11 cellular contexts compared by ENCODE assay signal in the genomic region with DNA sequence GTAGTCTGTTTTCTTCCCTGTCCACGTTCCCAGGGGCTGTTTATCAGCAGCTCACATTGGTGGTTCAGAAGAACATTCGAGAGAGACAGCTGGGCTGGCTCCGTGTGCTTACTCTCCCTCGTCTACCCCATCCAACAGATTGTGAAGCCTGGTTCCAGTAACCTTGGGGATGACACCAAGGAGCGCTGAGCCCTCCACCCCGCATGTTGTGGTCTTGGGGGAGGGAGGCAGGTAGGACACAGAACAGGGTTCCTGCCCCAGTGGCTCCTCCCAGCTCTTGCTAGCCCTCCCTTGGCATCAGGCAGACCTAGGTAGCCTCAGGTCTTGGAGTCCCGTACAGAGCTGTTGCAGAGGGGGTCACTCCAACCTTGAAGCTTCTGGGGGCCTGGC. TPM values are rescaled to one million over a fixed set of nuclear protein-coding genes. Genes with fewer than 3 reads are reported as not detected.
DNase-seq lines count a peak whose midpoint lies in the region; ATAC-seq, FAIRE-seq and TF ChIP-seq lines count a peak whose summit lies in the region.
"Had no signal": no experiment of that assay in that cellular context is flagged by ENCODE, and none has a peak within 500 bp of the region (broad histone marks: within the 10 kb centered on the region; RNA-seq: fewer than 3 reads in every experiment).

No MANE protein-coding gene starts in this region.

- CTCF ChIA-PET in CD4-positive, alpha-beta T cell (lab: Charles Lee): interaction anchor here (1.6 to 3.8 kb wide), 3 partner anchors 75 to 145 kb away, joined by 5 to 12 read pairs (median 6); no protein-coding TSS in a partner anchor

- no peak overlapping the region for H4K8ac ChIP-seq in mesendoderm (ENCODE audit: low read depth, low read length)

- H3K9me3 ChIP-seq in CD4-positive, alpha-beta T cell (ENCODE audit: control insufficient read depth, low read length): no peaks in the 10 kb centered on the region
- no peaks in the 10 kb centered on the region for H3K9me3 ChIP-seq in body of pancreas

- H3K56ac ChIP-seq in mesendoderm (ENCODE audit: low read length): no peak overlapping the region

- 34 to 42% methylated on average over 4 to 7 of the region's 7 CpGs for WGBS in body of pancreas, 2 donors
- no CpG with 5 or more reads among the region's 7 CpGs for WGBS in mesendoderm (ENCODE audit: extremely low coverage, insufficient coverage, low lambda C conversion rate)

- no peak overlapping the region for H2BK120ac ChIP-seq in mesendoderm (ENCODE audit: low read depth, low read length)

- ATAC-seq in CD4-positive, alpha-beta T cell (ENCODE audit: poor library complexity): no peak
- ATAC-seq in body of pancreas (no peak), natural killer cell (no peak), GM18517 (IDR thresholded peaks at IDR 0.05; ENCODE audit: unreplicated experiment) (no peak), GM19328 (IDR thresholded peaks at IDR 0.05; ENCODE audit: unreplicated experiment) (no peak)
- ATAC-seq: K562 had no signal

- H3K4me3 ChIP-seq in body of pancreas (no peak overlapping the region), mesendoderm (ENCODE audit: low read length) (no peak overlapping the region)
- H3K4me3 ChIP-seq: K562 had no signal

- TF ChIP-seq POLR2A in body of pancreas (IDR thresholded peaks at IDR 0.05): no peak
- TF ChIP-seq POLR2A in H54 (IDR thresholded peaks at IDR 0.05; ENCODE audit: low read depth, low read length): no peak

- H3K9me3 Mint-ChIP-seq in CD4-positive, alpha-beta T cell: no peaks in the 10 kb centered on the region
- no peaks in the 10 kb centered on the region for H3K9me3 Mint-ChIP-seq in natural killer cell

- DNase-seq in CD4-positive, alpha-beta T cell: no peak
- DNase-seq in KBM-7 (peak; percentile 62), body of pancreas (no peak), natural killer cell (no peak), H54 (ENCODE audit: insufficient read length, low spot score) (no peak), mesendoderm (no peak)
- DNase-seq: NK-92 treated with Interleukin-12 subunit alpha and Interleukin-12 subunit beta, amount 100 ng/mL, for 24 hours had no signal

- H3K4me1 ChIP-seq in body of pancreas: peaks cover 100% of the 10 kb centered on the region
- peaks cover 13% of the 10 kb centered on the region for H3K4me1 ChIP-seq in mesendoderm (ENCODE audit: control insufficient read depth, low read depth, low read length)

- peaks cover 29% of the 10 kb centered on the region for H3K79me1 ChIP-seq in mesendoderm (ENCODE audit: low read length)

- intact Hi-C loops in CD4-positive, alpha-beta T cell (cut with DNase I, micrococcal nuclease): loop anchor here (2.0 to 5.0 kb wide), 4 partner anchors 13 to 142 kb away; no protein-coding TSS in a partner anchor
- intact Hi-C loops in body of pancreas (cut with DNase I): no loop called here
- intact Hi-C loops in natural killer cell (cut with micrococcal nuclease): loop anchor here (5.0 to 10.0 kb wide), 3 partner anchors 32 to 365 kb away; partner anchors contain the start of genes KLF13 and MTMR10

- peaks cover 98% of the 10 kb centered on the region for H3K4me1 Mint-ChIP-seq in CD4-positive, alpha-beta T cell (ENCODE audit: low read depth)
- H3K4me1 Mint-ChIP-seq in natural killer cell: peaks cover 97 to 99% of the 10 kb centered on the region in 2 donors

- POLR2A ChIA-PET in CD4-positive, alpha-beta T cell (lab: Charles Lee): interaction anchor here (0.8 to 25.4 kb wide), 15 partner anchors 10 to 336 kb away, joined by 3 to 566 read pairs (median 18); partner anchors contain the start of gene KLF13

- H3K79me2 ChIP-seq in mesendoderm (ENCODE audit: control insufficient read depth, insufficient read depth, low read length): peaks cover 12% of the 10 kb centered on the region

- peak overlapping the region; percentile 99 for H3K27ac ChIP-seq in CD4-positive, alpha-beta T cell (ENCODE audit: low read depth, low read length)
- peak overlapping the region; percentile 92 to 99 (median 98) for H3K27ac ChIP-seq in body of pancreas
- no peak overlapping the region for H3K27ac ChIP-seq in mesendoderm (ENCODE audit: low read depth, low read length)

- H3K23ac ChIP-seq in mesendoderm (ENCODE audit: low read length): no peak overlapping the region

- H3K27me3 Mint-ChIP-seq in CD4-positive, alpha-beta T cell: no peaks in the 10 kb centered on the region
- H3K27me3 Mint-ChIP-seq in natural killer cell (ENCODE audit: low read depth in 2 of 2): no peaks in the 10 kb centered on the region

- no peak for TF ChIP-seq CTCF in CD4-positive, alpha-beta T cell (IDR thresholded peaks at IDR 0.05)
- no peak for TF ChIP-seq CTCF in body of pancreas (IDR thresholded peaks at IDR 0.05)
- no peak for TF ChIP-seq CTCF in natural killer cell (IDR thresholded peaks at IDR 0.05)

- H2BK5ac ChIP-seq in mesendoderm (ENCODE audit: low read length): no peak overlapping the region

- no peak overlapping the region for H3K18ac ChIP-seq in mesendoderm (ENCODE audit: low read length)

- in situ Hi-C loops in KBM-7 (cut with MboI; ENCODE audit: low pct_unique_long_range_greater_than_20kb, low sequenced_read_pairs): no loop called here

- H3K9ac ChIP-seq in mesendoderm (ENCODE audit: low read length): no peak overlapping the region

- no peak overlapping the region for H4K5ac ChIP-seq in mesendoderm (ENCODE audit: low read length)

- H3K27ac Mint-ChIP-seq in CD4-positive, alpha-beta T cell: peak overlapping the region; percentile 90
- H3K27ac Mint-ChIP-seq in natural killer cell: peak overlapping the region; percentile 88 to 96

- no peaks in the 10 kb centered on the region for H3K27me3 ChIP-seq in CD4-positive, alpha-beta T cell (ENCODE audit: control insufficient read depth, insufficient read depth, low read length)
- H3K27me3 ChIP-seq in body of pancreas: no peaks in the 10 kb centered on the region
- H3K27me3 ChIP-seq in mesendoderm (ENCODE audit: insufficient read depth, low read length, poor library complexity): no peaks in the 10 kb centered on the region

- no peaks in the 10 kb centered on the region for H3K36me3 ChIP-seq in body of pancreas (replicated peaks in 1 of 2; ENCODE audit: insufficient read depth in 1 of 2, low read depth in 2 of 2)
- no peaks in the 10 kb centered on the region for H3K36me3 ChIP-seq in mesendoderm (ENCODE audit: control insufficient read depth, insufficient read depth, low read length)

- H3K4me2 ChIP-seq in mesendoderm (ENCODE audit: low read length): no peak overlapping the region

- peak overlapping the region; percentile 77 for H3K4me3 Mint-ChIP-seq in CD4-positive, alpha-beta T cell
- peak overlapping the region; percentile 89 for H3K4me3 Mint-ChIP-seq in natural killer cell

- no peak for FAIRE-seq in H54 (lab: Jason Lieb, UNC)
- FAIRE-seq: colon had no signal

- no peak overlapping the region for H2AK5ac ChIP-seq in mesendoderm (ENCODE audit: low read length)

- no peak overlapping the region for H2BK15ac ChIP-seq in mesendoderm (replicated peaks; ENCODE audit: low read depth)

- H3K4ac ChIP-seq in mesendoderm (ENCODE audit: low read depth, low read length): no peak overlapping the region

- peaks cover 45% of the 10 kb centered on the region for H3K36me3 Mint-ChIP-seq in CD4-positive, alpha-beta T cell (ENCODE audit: low read depth)
- no peaks in the 10 kb centered on the region for H3K36me3 Mint-ChIP-seq in natural killer cell

RNA-seq across cellular contexts. Expression of gene KLF13, which starts 33.1 kb away (rescaled TPM):
- total RNA-seq in CD4-positive, alpha-beta T cell: 100 to 1,000 TPM; 284 to 308 TPM
- 10 to 100 TPM; 25.7 to 38.4 TPM for total RNA-seq in body of pancreas
- total RNA-seq in natural killer cell: 100 to 1,000 TPM; 277 to 328 (median 300) TPM
- 28.4 TPM for polyA plus RNA-seq in mesendoderm (2013, experiment 1 of 2)
- 29.2 TPM for polyA plus RNA-seq in mesendoderm (2013, experiment 2 of 2)

Comparison
In these comparisons a context has a peak if more than half of its experiments do, and no peak if none do; other contexts are left out.
1. RNA of gene KLF13, which starts 33.1 kb away (total RNA-seq): 284 to 308 TPM in CD4-positive, alpha-beta T cell and 277 to 328 TPM in natural killer cell; 25.7 to 38.4 TPM in body of pancreas; every median in the first group is over 4 times any median in the second.